ENCODE assay signal across 9 cellular contexts in genomic region chr17:17063546-17064122, GRCh38. TPM values are rescaled to one million over a fixed set of nuclear protein-coding genes. Genes with fewer than 3 reads are reported as not detected.
DNase-seq lines count a peak whose midpoint lies in the region; ATAC-seq, FAIRE-seq and TF ChIP-seq lines count a peak whose summit lies in the region.
"Had no signal": no experiment of that assay in that cellular context is flagged by ENCODE, and none has a peak within 500 bp of the region (broad histone marks: within the 10 kb centered on the region; RNA-seq: fewer than 3 reads in every experiment).

No MANE protein-coding gene starts in this region.

- POLR2A ChIA-PET in A549 (lab: Yijun Ruan, JAX), result no interaction called here

- WGBS in A549 (ENCODE audit: missing lambda C conversion rate), result 80% methylated on average over 12 of the region's 12 CpGs
- WGBS in GM23248 (ENCODE audit: low coverage in 1 of 2, low lambda C conversion rate in 2 of 2, missing lambda C conversion rate in 2 of 2), 2 experiments, result 81 to 89% methylated on average over 12 of the region's 12 CpGs

- CTCF ChIA-PET in A549 (lab: Yijun Ruan, JAX), result no interaction called here

- H3K9me3 Mint-ChIP-seq in chondrocyte (ENCODE audit: low read depth), result no peaks in the 10 kb centered on the region

- peak overlapping the region; percentile 32 for H3K27ac Mint-ChIP-seq in chondrocyte (ENCODE audit: unreplicated experiment)

- peaks cover 25% of the 10 kb centered on the region for H4K20me1 ChIP-seq in MM.1S (ENCODE audit: insufficient read depth, low read length)
- peaks cover 15% of the 10 kb centered on the region; the same call in 1 of the 2 replicates for H4K20me1 ChIP-seq in GM23248 (ENCODE audit: insufficient read depth)

- intact Hi-C loops in mucosa of descending colon (cut with DNase I, micrococcal nuclease), result no loop called here

- H3K36me3 Mint-ChIP-seq in chondrocyte (ENCODE audit: low read depth), result no peaks in the 10 kb centered on the region

- ATAC-seq in A549 (peak; percentile 25 to 38; a peak in 5 of 6 replicates), mucosa of descending colon (peak; percentile 21), HG03139 (IDR thresholded peaks at IDR 0.05; ENCODE audit: unreplicated experiment) (no peak), GM18868 (IDR thresholded peaks at IDR 0.05; ENCODE audit: unreplicated experiment) (no peak)

- H3K4me3 ChIP-seq in A549 (no peak overlapping the region), mucosa of descending colon (no peak overlapping the region), MM.1S (ENCODE audit: low read length) (no peak overlapping the region), GM23248 (no peak overlapping the region)

- no peak for TF ChIP-seq CTCF in A549 (IDR thresholded peaks at IDR 0.05)
- no peak for TF ChIP-seq CTCF in chondrocyte (IDR thresholded peaks at IDR 0.05)
- TF ChIP-seq CTCF in mucosa of descending colon (IDR thresholded peaks at IDR 0.05), result no peak
- TF ChIP-seq CTCF in MM.1S (IDR thresholded peaks at IDR 0.05; ENCODE audit: low read length), result no peak

- in situ Hi-C loops in GM23248 (cut with MboI), result no loop called here

- TF ChIP-seq EP300 in A549 (IDR thresholded peaks at IDR 0.05), result no peak
- no peak for TF ChIP-seq EP300 in Ishikawa (IDR thresholded peaks at IDR 0.05; ENCODE audit: borderline replicate concordance)

- H3K4me2 ChIP-seq in A549, result peak overlapping the region; percentile 19
- no peak overlapping the region for H3K4me2 ChIP-seq in MM.1S (ENCODE audit: low read depth, low read length)
- H3K4me2 ChIP-seq in GM23248 (ENCODE audit: unreplicated experiment), result no peak overlapping the region

- TF ChIP-seq POLR2A in A549 (IDR thresholded peaks at IDR 0.05; ENCODE audit: low read length), result no peak

- peaks cover 99% of the 10 kb centered on the region for H3K79me2 ChIP-seq in MM.1S (ENCODE audit: low read length)
- peaks cover 100% of the 10 kb centered on the region for H3K79me2 ChIP-seq in GM23248 (ENCODE audit: insufficient read depth)

- H3K4me1 ChIP-seq in A549, result peaks cover 95% of the 10 kb centered on the region
- H3K4me1 ChIP-seq in mucosa of descending colon (ENCODE audit: low read depth), result peaks cover 25% of the 10 kb centered on the region
- H3K4me1 ChIP-seq in MM.1S (ENCODE audit: low read length), result no peaks in the 10 kb centered on the region
- peaks cover 25% of the 10 kb centered on the region for H3K4me1 ChIP-seq in GM23248 (ENCODE audit: insufficient read depth)

- H3K9me2 ChIP-seq in MM.1S (replicated peaks; ENCODE audit: insufficient read depth, low read length) (no peaks in the 10 kb centered on the region), GM23248 (ENCODE audit: insufficient read depth) (no peaks in the 10 kb centered on the region)

- H3K9ac ChIP-seq in MM.1S (ENCODE audit: low read length) (no peak overlapping the region), GM23248 (no peak overlapping the region)

- H3K36me3 ChIP-seq in mucosa of descending colon (ENCODE audit: low read depth) (no peaks in the 10 kb centered on the region), MM.1S (replicated peaks; ENCODE audit: insufficient read depth, low read length) (no peaks in the 10 kb centered on the region), GM23248 (ENCODE audit: low read depth) (peaks cover 6% of the 10 kb centered on the region; the same call in 1 of the 2 replicates)

- H2AFZ ChIP-seq in MM.1S (ENCODE audit: low read length) (no peak overlapping the region), GM23248 (no peak overlapping the region)

- peak in 1 of 2 experiments; percentile 56 for DNase-seq in A549 (ENCODE audit: low read depth in 1 of 2, low spot score in 1 of 2)
- peak; percentile 52 for DNase-seq in chondrocyte (ENCODE audit: low spot score)
- peak in 1 of 3 donors; percentile 47 for DNase-seq in mucosa of descending colon
- no peak for DNase-seq in MM.1S
- no peak for DNase-seq in GM23248
- DNase-seq: DND-41 had no signal

- H3K27me3 Mint-ChIP-seq in chondrocyte (ENCODE audit: low read depth), result no peaks in the 10 kb centered on the region

- H3F3A ChIP-seq in MM.1S (ENCODE audit: insufficient read depth, low read length) (no peaks in the 10 kb centered on the region), GM23248 (ENCODE audit: insufficient read depth) (peaks cover 35% of the 10 kb centered on the region)

- no peaks in the 10 kb centered on the region for H3K9me3 ChIP-seq in A549
- H3K9me3 ChIP-seq in mucosa of descending colon, result no peaks in the 10 kb centered on the region
- H3K9me3 ChIP-seq in MM.1S (replicated peaks; ENCODE audit: insufficient read depth, low read length), result no peaks in the 10 kb centered on the region
- H3K9me3 ChIP-seq in GM23248 (ENCODE audit: low read depth), result no peaks in the 10 kb centered on the region

- peak overlapping the region; percentile 0 to 43; a peak in 4 of 6 replicates for H3K27ac ChIP-seq in A549
- no peak overlapping the region for H3K27ac ChIP-seq in MM.1S (ENCODE audit: low read length)
- H3K27ac ChIP-seq in GM23248, result no peak overlapping the region

- no peak for FAIRE-seq in A549 (lab: Jason Lieb, UNC)

- peaks cover 74% of the 10 kb centered on the region for H3K4me1 Mint-ChIP-seq in chondrocyte (ENCODE audit: low read depth)

- H3K27me3 ChIP-seq in MM.1S (replicated peaks; ENCODE audit: insufficient read depth, low read length) (no peaks in the 10 kb centered on the region), GM23248 (replicated peaks; ENCODE audit: insufficient read depth) (no peaks in the 10 kb centered on the region)

- H3K4me3 Mint-ChIP-seq in chondrocyte (ENCODE audit: unreplicated experiment), result no peak overlapping the region

- no peak for TF ChIP-seq RAD21 in A549 (conservative IDR thresholded peaks at IDR 0.05 in 1 of 2, IDR thresholded peaks at IDR 0.05 in 1 of 2)
- no peak for TF ChIP-seq RAD21 in Ishikawa (IDR thresholded peaks at IDR 0.05; ENCODE audit: low read depth)

TF ChIP-seq in A549, 52 proteins besides CTCF, POLR2A, EP300 and RAD21:
- no peak for TF ChIP-seq RCOR1 (IDR thresholded peaks at IDR 0.05; ENCODE audit: low read depth, low read length)
- TF ChIP-seq GATA3 (IDR thresholded peaks at IDR 0.05; ENCODE audit: borderline replicate concordance), result 0 out of 2 replicates have a peak, but pooled peaks have one; percentile 8
- TF ChIP-seq CEBPB (IDR thresholded peaks at IDR 0.05), result peak; percentile 93 to 98

TF ChIP-seq in Ishikawa, 13 proteins besides CTCF, POLR2A, EP300 and RAD21:
- no peak for TF ChIP-seq ZBTB7A (IDR thresholded peaks at IDR 0.05; ENCODE audit: low read depth)
- peak; percentile 99 for TF ChIP-seq CEBPB (IDR thresholded peaks at IDR 0.05)

RNA-seq across cellular contexts. Expression of gene MPRIP, which starts 21.4 kb away (rescaled TPM):
- polyA plus RNA-seq in A549 (2011; rRNA removed) (147 and 200 TPM in 2 replicates), A549 (2017; fragmentation: RNase III; extraction: RNeasy Plus Mini Kit Qiagen cat#74134 plus additional on column Dnase treatment) (192 to 240 TPM (median 228 TPM) in 3 replicates), GM23248 (2016; fragmentation: Nextera tagmentation; extraction: Ambion mirVana) (68.4 and 73.5 TPM in 2 replicates)
- 170 and 183 TPM in 2 replicates for polyA plus RNA-seq in A549 (2012; cell fraction: cytosol; rRNA removed)
- polyA plus RNA-seq in A549 (2012; cell fraction: nucleus; rRNA removed), result 347 and 385 TPM in 2 replicates
- polyA minus RNA-seq in A549 (2011; rRNA and poly(A)+ RNA removed), result 215 and 250 TPM in 2 replicates
- total RNA-seq in chondrocyte (197 to 352 TPM (median 345 TPM) in 3 replicates), mucosa of descending colon (100 to 1,000 TPM; 150 to 249 (median 231) TPM)
- 292 TPM in 2 replicates for total RNA-seq in GM23248 (2014; rRNA removed; shearing (Covaris generic))

Comparison
In these comparisons a context has a peak if more than half of its experiments do, and no peak if none do; other contexts are left out.
1. ATAC-seq: peak in A549 (2 of 2) and mucosa of descending colon (single experiment); none in HG03139 (single experiment) and GM18868 (single experiment).
2. H3K27ac ChIP-seq: peak in A549 (2 of 2); none in MM.1S (single experiment) and GM23248 (single experiment).